In the genomic region with DNA sequence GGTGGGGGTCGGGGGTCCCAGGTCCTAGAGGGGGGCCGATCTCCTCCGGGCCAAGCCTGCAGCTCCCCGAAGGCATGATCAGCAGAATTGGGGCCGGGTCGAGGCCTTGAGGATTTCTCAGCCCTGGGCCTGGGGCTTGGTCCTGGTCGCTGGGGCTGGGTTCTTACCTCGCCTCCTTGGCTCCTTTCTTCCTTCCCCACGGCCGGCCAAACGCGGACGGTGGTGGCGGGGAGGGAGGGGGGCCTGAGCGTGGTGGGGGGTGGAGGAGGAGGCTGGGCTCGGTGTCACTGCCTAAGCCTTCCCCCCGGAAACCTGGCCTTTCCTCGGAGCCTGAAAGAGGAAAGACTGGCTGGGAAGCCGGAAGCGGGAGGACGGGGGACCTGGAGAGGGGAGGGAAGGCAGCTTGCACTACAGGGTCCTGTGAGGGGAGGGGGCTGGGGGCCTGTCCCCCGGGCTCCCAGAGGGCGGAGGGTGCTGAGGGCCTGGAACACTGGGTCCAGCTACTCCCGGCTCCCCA, we compare ENCODE assay signal across 8 cellular contexts. TPM values are rescaled to one million over a fixed set of nuclear protein-coding genes. Genes with fewer than 3 reads are reported as not detected.
DNase-seq lines count a peak whose midpoint lies in the region; ATAC-seq, FAIRE-seq and TF ChIP-seq lines count a peak whose summit lies in the region.

A gene with protein sequence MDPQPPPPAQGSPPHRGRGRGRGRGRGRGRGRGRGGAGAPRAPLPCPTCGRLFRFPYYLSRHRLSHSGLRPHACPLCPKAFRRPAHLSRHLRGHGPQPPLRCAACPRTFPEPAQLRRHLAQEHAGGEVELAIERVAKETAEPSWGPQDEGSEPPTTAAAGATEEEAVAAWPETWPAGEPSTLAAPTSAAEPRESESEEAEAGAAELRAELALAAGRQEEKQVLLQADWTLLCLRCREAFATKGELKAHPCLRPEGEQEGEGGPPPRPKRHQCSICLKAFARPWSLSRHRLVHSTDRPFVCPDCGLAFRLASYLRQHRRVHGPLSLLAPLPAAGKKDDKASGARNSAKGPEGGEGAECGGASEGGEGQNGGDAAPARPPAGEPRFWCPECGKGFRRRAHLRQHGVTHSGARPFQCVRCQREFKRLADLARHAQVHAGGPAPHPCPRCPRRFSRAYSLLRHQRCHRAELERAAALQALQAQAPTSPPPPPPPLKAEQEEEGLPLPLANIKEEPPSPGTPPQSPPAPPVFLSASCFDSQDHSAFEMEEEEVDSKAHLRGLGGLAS (minus strand): TSS at position 221 of the 517 bp plus-strand sequence. CDS start 1,209 bp downstream, outside the sequence.

- intact Hi-C loops in HCT116 (cut with micrococcal nuclease) (no loop called here), spleen (cut with DNase I; ENCODE audit: low total_unique reads) (no loop called here)

- no peaks in the 10 kb centered on the region for H3K9me3 ChIP-seq in BLaER1 treated with 17β-estradiol and CSF1 and Interleukin-3, amounts not matched to agents 10 nM and 100 nM (replicated peaks in 1 of 11)
- H3K9me3 ChIP-seq in HCT116 (ENCODE audit: control insufficient read depth in 1 of 2, insufficient read depth in 1 of 2, low read depth in 1 of 2, low read length in 2 of 2), result no peaks in the 10 kb centered on the region
- H3K9me3 ChIP-seq in keratinocyte (ENCODE audit: control insufficient read depth, low read depth, low read length), result no peaks in the 10 kb centered on the region
- peaks cover 0 to 4% (median 0%) of the 10 kb centered on the region in 8 donors for H3K9me3 ChIP-seq in spleen

- peak; percentile 84 for ATAC-seq in HCT116
- ATAC-seq in WTC11, result peak; percentile 72
- no peak for ATAC-seq in HG02885 (IDR thresholded peaks at IDR 0.05; ENCODE audit: poor library complexity, unreplicated experiment)

- WGBS in spleen, 5 donors, result 0 to 2% (median 1%) methylated on average over 19 to 24 of the region's 24 CpGs

- H3K9me3 Mint-ChIP-seq in WTC11, result no peaks in the 10 kb centered on the region

- H3K27ac ChIP-seq in BLaER1 treated with 17β-estradiol and CSF1 and Interleukin-3, amounts not matched to agents 10 nM and 100 nM, result peak within 1 kb of the TSS; percentile 71 to 90 (median 85)
- H3K27ac ChIP-seq in HCT116 (ENCODE audit: low read depth, low read length) (peak within 1 kb of the TSS; percentile 78), keratinocyte (ENCODE audit: control insufficient read depth, insufficient read depth, low read length) (peak within 1 kb of the TSS; percentile 29), spleen (peak within 1 kb of the TSS; percentile 60 to 88 (median 84))

- H2AFZ ChIP-seq in HCT116 (ENCODE audit: low read depth, low read length, poor library complexity, severe bottlenecking), result no peak within 1 kb of the TSS
- H2AFZ ChIP-seq in keratinocyte (ENCODE audit: control insufficient read depth, low read length), result peak within 1 kb of the TSS; percentile 62

- H3K4me3 ChIP-seq in BLaER1 treated with 17β-estradiol and CSF1 and Interleukin-3, amounts not matched to agents 10 nM and 100 nM, result peak within 1 kb of the TSS; percentile 69 to 94 (median 82)
- H3K4me3 ChIP-seq in HCT116 (replicated peaks in 1 of 2; ENCODE audit: low read depth in 1 of 2, low read length in 2 of 2) (peak within 1 kb of the TSS; percentile 92 to 94), keratinocyte (ENCODE audit: control insufficient read depth in 2 of 3, extremely low read depth in 1 of 3, insufficient read depth in 2 of 3, low read depth in 1 of 3, low read length in 3 of 3) (peak within 1 kb of the TSS; percentile 80 to 97 (median 91)), spleen (peak within 1 kb of the TSS; percentile 44 to 77 (median 66))

- peaks cover 0 to 38% (median 20%) of the 10 kb centered on the region in 11 experiments; a peak in 13 of 22 replicates for H4K20me1 ChIP-seq in BLaER1 treated with 17β-estradiol and CSF1 and Interleukin-3, amounts not matched to agents 10 nM and 100 nM
- H4K20me1 ChIP-seq in HCT116 (ENCODE audit: insufficient read depth), result no peaks in the 10 kb centered on the region
- no peaks in the 10 kb centered on the region for H4K20me1 ChIP-seq in keratinocyte (ENCODE audit: control insufficient read depth, extremely low read depth, insufficient read depth, low read length)

- CTCF ChIA-PET in HCT116 (lab: Charles Lee), result no interaction called here
- CTCF ChIA-PET in WTC11 (lab: Charles Lee), result interaction anchor here (0.7 to 2.0 kb wide), 5 partner anchors 19 to 437 kb away, joined by 4 to 20 read pairs (median 5); partner anchors contain the start of genes FIZ1 and ZNF865

- H3K27ac Mint-ChIP-seq in WTC11, result peak within 1 kb of the TSS; percentile 90

- H3K79me2 ChIP-seq in HCT116 (ENCODE audit: insufficient read depth, low read length) (peaks cover 16% of the 10 kb centered on the region), keratinocyte (ENCODE audit: control insufficient read depth, insufficient read depth, low read length) (peaks cover 13% of the 10 kb centered on the region)

- TF ChIP-seq RAD21 in HCT116 (IDR thresholded peaks at IDR 0.05; ENCODE audit: low read depth), result no peak

- no peaks in the 10 kb centered on the region for H3K9me2 ChIP-seq in HCT116 (ENCODE audit: insufficient read depth)

- peaks cover 17% of the 10 kb centered on the region for H3K27me3 Mint-ChIP-seq in WTC11 (ENCODE audit: low read depth)

- TF ChIP-seq POLR2A in HCT116 (IDR thresholded peaks at IDR 0.05; ENCODE audit: borderline replicate concordance, extremely low read depth, insufficient read depth, insufficient read length), result no peak
- no peak for TF ChIP-seq POLR2A in spleen (IDR thresholded peaks at IDR 0.05)

- no peaks in the 10 kb centered on the region for H3K9me1 ChIP-seq in keratinocyte (ENCODE audit: control insufficient read depth, extremely low read depth, insufficient read depth, low read length)

- RAD21 ChIA-PET in HCT116 (lab: Charles Lee; ENCODE audit: low non-redundant PET in 1 of 2, low total read pairs in 2 of 2, uncharacterized antibody in 2 of 2, unreplicated experiment in 2 of 2), result no interaction called here

- FAIRE-seq in keratinocyte (lab: Jason Lieb, UNC), result peak; percentile 36

- peak within 1 kb of the TSS; percentile 75 to 94 (median 90) for H3K4me2 ChIP-seq in BLaER1 treated with 17β-estradiol and CSF1 and Interleukin-3, amounts not matched to agents 10 nM and 100 nM
- H3K4me2 ChIP-seq in HCT116 (ENCODE audit: low read length) (peak within 1 kb of the TSS; percentile 84), keratinocyte (ENCODE audit: control insufficient read depth, extremely low read depth, insufficient read depth, low read depth, low read length) (peak within 1 kb of the TSS; percentile 82)

- dilution Hi-C loops in keratinocyte (cut with MboI; ENCODE audit: extremely low pct_ligation_motif_present, low sequenced_read_pairs), result no loop called here

- H3K4me1 ChIP-seq in BLaER1 treated with 17β-estradiol and CSF1 and Interleukin-3, amounts not matched to agents 10 nM and 100 nM, result peaks cover 16 to 33% (median 29%) of the 10 kb centered on the region in 10 experiments; a peak in 19 of 20 replicates
- H3K4me1 ChIP-seq in HCT116 (ENCODE audit: control insufficient read depth in 1 of 2, insufficient read depth in 2 of 2, low read length in 2 of 2) (peaks cover 7 to 14% of the 10 kb centered on the region in 2 experiments; a peak in 3 of 4 replicates), keratinocyte (ENCODE audit: control insufficient read depth, extremely low read depth, insufficient read depth, low read length) (peaks cover 12% of the 10 kb centered on the region), spleen (peaks cover 8 to 33% (median 24%) of the 10 kb centered on the region in 6 donors)

- no TSS peak for BruUV-seq in HCT116 (replicated peaks; lab: Mats Ljungman, UMichigan)

- POLR2A ChIA-PET in HCT116 (lab: Charles Lee) (interaction anchor here (1.2 kb wide), 1 partner anchor 74 kb away, joined by 4 read pairs; the partner anchor contains the start of gene U2AF2), WTC11 (lab: Charles Lee) (interaction anchor here (1.1 to 1.2 kb wide), 3 partner anchors 19 to 44 kb away, joined by 3 to 7 read pairs (median 3); partner anchors contain the start of genes FIZ1 and ZNF784)

- peak within 1 kb of the TSS; percentile 86 for H3K4me3 Mint-ChIP-seq in WTC11

- H3K27me3 ChIP-seq in BLaER1 treated with 17β-estradiol and CSF1 and Interleukin-3, amounts not matched to agents 10 nM and 100 nM, result no peaks in the 10 kb centered on the region
- no peaks in the 10 kb centered on the region for H3K27me3 ChIP-seq in HCT116 (ENCODE audit: insufficient read depth, low read length)
- peaks cover 4% of the 10 kb centered on the region for H3K27me3 ChIP-seq in keratinocyte (ENCODE audit: control insufficient read depth, extremely low read depth, insufficient read depth, low read length)
- peaks cover 0 to 5% (median 0%) of the 10 kb centered on the region in 7 donors for H3K27me3 ChIP-seq in spleen (replicated peaks in 1 of 7)

- H3K36me3 Mint-ChIP-seq in WTC11, result peaks cover 13% of the 10 kb centered on the region

- H3K36me3 ChIP-seq in BLaER1 treated with 17β-estradiol and CSF1 and Interleukin-3, amounts not matched to agents 10 nM and 100 nM, result peaks cover 25 to 39% (median 36%) of the 10 kb centered on the region in 11 experiments
- H3K36me3 ChIP-seq in HCT116 (ENCODE audit: control insufficient read depth in 1 of 2, insufficient read depth in 2 of 2, low read length in 2 of 2) (no peaks in the 10 kb centered on the region; a peak in 2 of 4 replicates), keratinocyte (ENCODE audit: control insufficient read depth in 2 of 2, extremely low read depth in 1 of 2, insufficient read depth in 2 of 2, low read length in 2 of 2) (peaks cover 0 to 2% of the 10 kb centered on the region in 2 experiments), spleen (peaks cover 0 to 29% (median 20%) of the 10 kb centered on the region in 6 donors)

- TF ChIP-seq CTCF in HCT116 (IDR thresholded peaks at IDR 0.05 in 2 of 3, conservative IDR thresholded peaks at IDR 0.05 in 1 of 3; ENCODE audit: borderline replicate concordance in 1 of 3, insufficient read depth in 1 of 3, low read depth in 2 of 3, low read length in 2 of 3) (no peak), WTC11 (IDR thresholded peaks at IDR 0.05) (no peak), keratinocyte (optimal IDR thresholded peaks at IDR 0.05 in 1 of 3, IDR thresholded peaks at IDR 0.05 in 1 of 3, conservative IDR thresholded peaks at IDR 0.05 in 1 of 3; ENCODE audit: extremely low read depth in 1 of 3, insufficient read depth in 2 of 3, low read length in 3 of 3) (no peak), spleen (IDR thresholded peaks at IDR 0.05 in 8 of 11, conservative IDR thresholded peaks at IDR 0.05 in 3 of 11) (no peak)

- peak; percentile 84 for DNase-seq in HCT116 (ENCODE audit: low read depth, low spot score)
- peak; percentile 78 for DNase-seq in NCI-H2196 treated with DMSO at 0.1 percent for 48 hours (lab: John Stamatoyannopoulos, UW; ENCODE audit: unreplicated experiment)
- DNase-seq in WTC11 (ENCODE audit: low spot score), result peak; percentile 89
- peak; percentile 59 for DNase-seq in central memory CD4-positive, alpha-beta T cell
- no peak for DNase-seq in keratinocyte (ENCODE audit: low read depth, low spot score)
- DNase-seq in spleen, result peak; percentile 89

- peaks cover 10% of the 10 kb centered on the region for H3K4me1 Mint-ChIP-seq in WTC11

- peak within 1 kb of the TSS; percentile 84 to 94 (median 89) for H3K9ac ChIP-seq in BLaER1 treated with 17β-estradiol and CSF1 and Interleukin-3, amounts not matched to agents 10 nM and 100 nM
- H3K9ac ChIP-seq in HCT116 (ENCODE audit: low read length), result peak within 1 kb of the TSS; percentile 86
- H3K9ac ChIP-seq in keratinocyte (ENCODE audit: control insufficient read depth, extremely low read depth, insufficient read depth, low read length), result peak within 1 kb of the TSS; percentile 75

RNA-seq across cellular contexts. Expression of the gene that starts here (rescaled TPM):
- total RNA-seq in HCT116 (2021; ENCODE audit: unreplicated experiment) (24.1 TPM), WTC11 (2021) (29.7 to 30.4 TPM (median 30.0 TPM) in 3 replicates), spleen (10 to 100 TPM in 2 of 7 donors, 1 to 10 TPM in 4, under 1 TPM in 1; 0.72 to 10.6 (median 6.5) TPM)
- 11.9 and 12.7 TPM in 2 replicates for polyA plus RNA-seq in HCT116 (2012)
- polyA plus RNA-seq in keratinocyte (1.5 to 4.3 TPM (median 2.4 TPM) in 3 replicates), spleen (1 to 10 TPM; 2.8 to 6.9 (median 3.4) TPM)
- 1.2 TPM for polyA plus RNA-seq in keratinocyte (2011; ENCODE audit: low read depth)
- polyA plus RNA-seq in keratinocyte (2011; cell fraction: cytosol; rRNA removed), result 2.2 and 5.3 TPM in 2 replicates
- 10.5 and 20.5 TPM in 2 replicates for polyA plus RNA-seq in keratinocyte (2011; cell fraction: nucleus; rRNA removed)
- 5.7 and 8.6 TPM in 2 replicates for polyA plus RNA-seq in keratinocyte (2012; ENCODE audit: low replicate concordance)
- 1.8 to 27.2 TPM (median 3.9 TPM) in 3 replicates for polyA minus RNA-seq in keratinocyte
- polyA minus RNA-seq in keratinocyte (2011; cell fraction: cytosol; rRNA and poly(A)+ RNA removed), result 15.5 TPM
- polyA minus RNA-seq in keratinocyte (2011; cell fraction: nucleus; rRNA and poly(A)+ RNA removed), result 5.2 and 9.3 TPM in 2 replicates

Comparison
In these comparisons a context has a peak if more than half of its experiments do, and no peak if none do; other contexts are left out.
1. H3K27ac ChIP-seq: peak in every context shown above with its lines; median percentile 85 in BLaER1 treated with 17β-estradiol and CSF1 and Interleukin-3, amounts not matched to agents 10 nM and 100 nM; 84 in spleen; 78 in HCT116; 29 in keratinocyte.